In genomic region chr2:86139981-86140380, GRCh38 we compare ENCODE assay signal across 18 cellular contexts. TPM values are rescaled to one million over a fixed set of nuclear protein-coding genes. Genes with fewer than 3 reads are reported as not detected.
DNase-seq lines count a peak whose midpoint lies in the region; ATAC-seq, FAIRE-seq and TF ChIP-seq lines count a peak whose summit lies in the region.
"Had no signal": no experiment of that assay in that cellular context is flagged by ENCODE, and none has a peak within 500 bp of the region (broad histone marks: within the 10 kb centered on the region; RNA-seq: fewer than 3 reads in every experiment).

No MANE protein-coding gene starts in this region.

- H3K4me2 ChIP-seq in smooth muscle cell, result no peak overlapping the region
- H3K4me2 ChIP-seq: BLaER1 treated with 17β-estradiol and CSF1 and Interleukin-3, amounts not matched to agents 10 nM and 100 nM; GM23338 had no signal

- peaks cover 3% of the 10 kb centered on the region for H3K4me1 Mint-ChIP-seq in activated CD4-positive, alpha-beta T cell treated with anti-CD3 and anti-CD28 coated beads, Interleukin-2, amount 10 ng/mL, durations not matched to agents 24 days and 14 days
- peaks cover 19% of the 10 kb centered on the region for H3K4me1 Mint-ChIP-seq in CD8-positive, alpha-beta T cell (ENCODE audit: low read depth)
- peaks cover 26% of the 10 kb centered on the region for H3K4me1 Mint-ChIP-seq in activated T-helper 17 cell treated with anti-CD3 and anti-CD28 coated beads, Interleukin-2, amount 50 U/mL, for 72 hours
- peaks cover 5% of the 10 kb centered on the region for H3K4me1 Mint-ChIP-seq in neural crest cell
- H3K4me1 Mint-ChIP-seq: GM23338 had no signal

- H3K9me3 Mint-ChIP-seq in activated CD4-positive, alpha-beta T cell treated with anti-CD3 and anti-CD28 coated beads, Interleukin-2, amount 10 ng/mL, durations not matched to agents 24 days and 14 days, result no peaks in the 10 kb centered on the region
- H3K9me3 Mint-ChIP-seq in CD8-positive, alpha-beta T cell, result no peaks in the 10 kb centered on the region
- no peaks in the 10 kb centered on the region for H3K9me3 Mint-ChIP-seq in activated T-helper 17 cell treated with anti-CD3 and anti-CD28 coated beads, Interleukin-2, amount 50 U/mL, for 72 hours
- H3K9me3 Mint-ChIP-seq in neural crest cell, result no peaks in the 10 kb centered on the region
- H3K9me3 Mint-ChIP-seq: GM23338 had no signal

- no peak for TF ChIP-seq CTCF in CD8-positive, alpha-beta T cell (IDR thresholded peaks at IDR 0.05)
- TF ChIP-seq CTCF in neural crest cell (conservative IDR thresholded peaks at IDR 0.05), result no peak
- no peak for TF ChIP-seq CTCF in smooth muscle cell (IDR thresholded peaks at IDR 0.05; ENCODE audit: borderline replicate concordance, insufficient read depth, poor library complexity, severe bottlenecking)

- no peaks in the 10 kb centered on the region for H3K4me1 ChIP-seq in CD8-positive, alpha-beta T cell (ENCODE audit: insufficient read depth, low read length)
- no peaks in the 10 kb centered on the region for H3K4me1 ChIP-seq in smooth muscle cell (ENCODE audit: low read depth)

- H3K27me3 Mint-ChIP-seq in activated CD4-positive, alpha-beta T cell treated with anti-CD3 and anti-CD28 coated beads, Interleukin-2, amount 10 ng/mL, durations not matched to agents 24 days and 14 days, result no peaks in the 10 kb centered on the region
- H3K27me3 Mint-ChIP-seq in CD8-positive, alpha-beta T cell (ENCODE audit: low read depth), result no peaks in the 10 kb centered on the region
- no peaks in the 10 kb centered on the region for H3K27me3 Mint-ChIP-seq in activated T-helper 17 cell treated with anti-CD3 and anti-CD28 coated beads, Interleukin-2, amount 50 U/mL, for 72 hours
- no peaks in the 10 kb centered on the region for H3K27me3 Mint-ChIP-seq in neural crest cell (ENCODE audit: low read depth)

- peaks cover 77% of the 10 kb centered on the region for H3K36me3 Mint-ChIP-seq in activated CD4-positive, alpha-beta T cell treated with anti-CD3 and anti-CD28 coated beads, Interleukin-2, amount 10 ng/mL, durations not matched to agents 24 days and 14 days (ENCODE audit: low read depth)
- peaks cover 92% of the 10 kb centered on the region for H3K36me3 Mint-ChIP-seq in CD8-positive, alpha-beta T cell
- peaks cover 98% of the 10 kb centered on the region for H3K36me3 Mint-ChIP-seq in activated T-helper 17 cell treated with anti-CD3 and anti-CD28 coated beads, Interleukin-2, amount 50 U/mL, for 72 hours (ENCODE audit: low read depth)
- peaks cover 28% of the 10 kb centered on the region for H3K36me3 Mint-ChIP-seq in neural crest cell (ENCODE audit: low read depth)

- H3K79me2 ChIP-seq in smooth muscle cell (ENCODE audit: low read depth), result no peaks in the 10 kb centered on the region

- peaks cover 58% of the 10 kb centered on the region for H3K36me3 ChIP-seq in CD8-positive, alpha-beta T cell (ENCODE audit: insufficient read depth, low read length)
- H3K36me3 ChIP-seq in smooth muscle cell (ENCODE audit: low read depth), result peaks cover 22% of the 10 kb centered on the region

- intact Hi-C loops in activated CD4-positive, alpha-beta T cell treated with anti-CD3 and anti-CD28 coated beads, Interleukin-2, amount 10 ng/mL, durations not matched to agents 24 days and 14 days (cut with micrococcal nuclease), result loop anchor here (5.0 kb wide), 1 partner anchor 33 kb away; the partner anchor contains the start of genes POLR1A and PTCD3
- intact Hi-C loops in CD8-positive, alpha-beta T cell (cut with DNase I, micrococcal nuclease), result loop anchor here in 1 of 2 experiments (5.0 kb wide), 1 partner anchor 47 kb away; no protein-coding TSS in a partner anchor

- WGBS in smooth muscle cell (ENCODE audit: low lambda C conversion rate), result 97% methylated on average over 4 of the region's 4 CpGs

- no peak for FAIRE-seq in frontal cortex (lab: Jason Lieb, UNC)
- FAIRE-seq: D721Med, G401.6, GM12891 had no signal

- H3K27ac ChIP-seq in CD8-positive, alpha-beta T cell (ENCODE audit: low read depth, low read length), result no peak overlapping the region
- no peak overlapping the region for H3K27ac ChIP-seq in smooth muscle cell (ENCODE audit: low read depth)
- H3K27ac ChIP-seq: BLaER1 treated with 17β-estradiol and CSF1 and Interleukin-3, amounts not matched to agents 10 nM and 100 nM had no signal

- no peaks in the 10 kb centered on the region for H3F3A ChIP-seq in smooth muscle cell (ENCODE audit: low read depth)

- no peak overlapping the region for H3K9ac ChIP-seq in smooth muscle cell (ENCODE audit: low read depth)
- H3K9ac ChIP-seq: BLaER1 treated with 17β-estradiol and CSF1 and Interleukin-3, amounts not matched to agents 10 nM and 100 nM had no signal

- no peaks in the 10 kb centered on the region for H3K9me3 ChIP-seq in CD8-positive, alpha-beta T cell (ENCODE audit: low read length)
- H3K9me3 ChIP-seq in smooth muscle cell (replicated peaks; ENCODE audit: low read depth), result no peaks in the 10 kb centered on the region
- H3K9me3 ChIP-seq: BLaER1 treated with 17β-estradiol and CSF1 and Interleukin-3, amounts not matched to agents 10 nM and 100 nM had no signal

- no peak overlapping the region for H2AFZ ChIP-seq in smooth muscle cell (ENCODE audit: low read depth)
- H2AFZ ChIP-seq: GM23338 had no signal

- peak overlapping the region; percentile 25 for H3K27ac Mint-ChIP-seq in activated CD4-positive, alpha-beta T cell treated with anti-CD3 and anti-CD28 coated beads, Interleukin-2, amount 10 ng/mL, durations not matched to agents 24 days and 14 days
- H3K27ac Mint-ChIP-seq in CD8-positive, alpha-beta T cell, result peak overlapping the region; percentile 66
- peak overlapping the region; percentile 91 for H3K27ac Mint-ChIP-seq in activated T-helper 17 cell treated with anti-CD3 and anti-CD28 coated beads, Interleukin-2, amount 50 U/mL, for 72 hours
- no peak overlapping the region for H3K27ac Mint-ChIP-seq in neural crest cell (ENCODE audit: unreplicated experiment)
- H3K27ac Mint-ChIP-seq: GM23338 had no signal

- H4K20me1 ChIP-seq in smooth muscle cell (ENCODE audit: low read depth), result no peaks in the 10 kb centered on the region

- DNase-seq in activated CD4-positive, alpha-beta T cell treated with anti-CD3 and anti-CD28 coated beads, Interleukin-2, amount 10 ng/mL, durations not matched to agents 24 days and 14 days, result no peak
- no peak for DNase-seq in activated CD4-positive, alpha-beta T cell treated with anti-CD3 and anti-CD28 coated beads for 1 hour
- DNase-seq in CD8-positive, alpha-beta T cell, result no peak
- DNase-seq in neural crest cell (ENCODE audit: low read depth, low spot score) (no peak), smooth muscle cell (lab: John Stamatoyannopoulos, UW; ENCODE audit: unreplicated experiment) (no peak), NOMO-1 treated with dmso at 0.1 percent for 144 hours (lab: John Stamatoyannopoulos, UW; ENCODE audit: unreplicated experiment) (no peak), frontal cortex (ENCODE audit: low spot score in 2 of 2) (no peak)
- DNase-seq: 8988T, DMS79 treated with DMSO at 0.1 percent for 48 hours, NCI-H1436, NCI-H2029 treated with DMSO at 0.1 percent for 48 hours, NCI-H510A had no signal

- H3K4me3 ChIP-seq in CD8-positive, alpha-beta T cell (ENCODE audit: low read depth, low read length), result no peak overlapping the region
- H3K4me3 ChIP-seq in smooth muscle cell, result no peak overlapping the region
- H3K4me3 ChIP-seq: BLaER1 treated with 17β-estradiol and CSF1 and Interleukin-3, amounts not matched to agents 10 nM and 100 nM; GM23338 had no signal

- POLR2A ChIA-PET in CD8-positive, alpha-beta T cell (lab: Charles Lee), result no interaction called here

- no peak overlapping the region for H3K4me3 Mint-ChIP-seq in activated CD4-positive, alpha-beta T cell treated with anti-CD3 and anti-CD28 coated beads, Interleukin-2, amount 10 ng/mL, durations not matched to agents 24 days and 14 days
- no peak overlapping the region for H3K4me3 Mint-ChIP-seq in CD8-positive, alpha-beta T cell
- H3K4me3 Mint-ChIP-seq in activated T-helper 17 cell treated with anti-CD3 and anti-CD28 coated beads, Interleukin-2, amount 50 U/mL, for 72 hours, result peak overlapping the region; percentile 59
- H3K4me3 Mint-ChIP-seq in neural crest cell, result peak overlapping the region; percentile 19
- H3K4me3 Mint-ChIP-seq: GM23338 had no signal

- ATAC-seq in CD8-positive, alpha-beta T cell, result peak; percentile 80
- peak; percentile 67 for ATAC-seq in activated T-helper 17 cell treated with anti-CD3 and anti-CD28 coated beads, Interleukin-2, amount 50 U/mL, for 72 hours (replicated peaks)

- CTCF ChIA-PET in CD8-positive, alpha-beta T cell (lab: Charles Lee), result no interaction called here

- no peaks in the 10 kb centered on the region for H3K27me3 ChIP-seq in CD8-positive, alpha-beta T cell (ENCODE audit: insufficient read depth, low read length)
- H3K27me3 ChIP-seq in smooth muscle cell (ENCODE audit: low read depth), result no peaks in the 10 kb centered on the region
- H3K27me3 ChIP-seq: BLaER1 treated with 17β-estradiol and CSF1 and Interleukin-3, amounts not matched to agents 10 nM and 100 nM had no signal

RNA-seq across cellular contexts. Expression of gene PTCD3, which starts 33.9 kb away (rescaled TPM):
- total RNA-seq in activated CD4-positive, alpha-beta T cell treated with anti-CD3 and anti-CD28 coated beads, Interleukin-2, amount 10 ng/mL, durations not matched to agents 24 days and 14 days, result 169 and 177 TPM in 2 replicates
- 100 to 1,000 TPM; 179 to 187 TPM for total RNA-seq in CD8-positive, alpha-beta T cell
- 100 to 1,000 TPM; 165 to 170 TPM for total RNA-seq in activated T-helper 17 cell treated with anti-CD3 and anti-CD28 coated beads, Interleukin-2, amount 50 U/mL, for 72 hours
- total RNA-seq in neural crest cell (147 and 150 TPM in 2 replicates), smooth muscle cell (78.7 and 147 TPM in 2 replicates), frontal cortex (77.0 TPM)
- polyA plus RNA-seq in smooth muscle cell, result 42.2 and 58.7 TPM in 2 replicates

RNA-seq across cellular contexts. Expression of gene POLR1A, which starts 34.3 kb away (rescaled TPM):
- total RNA-seq in activated CD4-positive, alpha-beta T cell treated with anti-CD3 and anti-CD28 coated beads, Interleukin-2, amount 10 ng/mL, durations not matched to agents 24 days and 14 days, result 66.8 and 73.5 TPM in 2 replicates
- total RNA-seq in CD8-positive, alpha-beta T cell, result 10 to 100 TPM; 12.3 to 15.2 TPM
- total RNA-seq in activated T-helper 17 cell treated with anti-CD3 and anti-CD28 coated beads, Interleukin-2, amount 50 U/mL, for 72 hours, result 10 to 100 TPM; 30.3 to 62.0 TPM
- total RNA-seq in neural crest cell (67.8 and 69.8 TPM in 2 replicates), smooth muscle cell (12.2 and 20.8 TPM in 2 replicates), frontal cortex (11.0 TPM)
- 4.9 and 6.0 TPM in 2 replicates for polyA plus RNA-seq in smooth muscle cell

RNA-seq across cellular contexts. Expression of gene IMMT, which starts 55.3 kb away (rescaled TPM):
- 181 and 188 TPM in 2 replicates for total RNA-seq in activated CD4-positive, alpha-beta T cell treated with anti-CD3 and anti-CD28 coated beads, Interleukin-2, amount 10 ng/mL, durations not matched to agents 24 days and 14 days
- 10 to 100 TPM; 34.3 to 35.8 TPM for total RNA-seq in CD8-positive, alpha-beta T cell
- total RNA-seq in activated T-helper 17 cell treated with anti-CD3 and anti-CD28 coated beads, Interleukin-2, amount 50 U/mL, for 72 hours, result 100 to 1,000 TPM; 138 to 163 TPM
- total RNA-seq in neural crest cell, result 117 and 120 TPM in 2 replicates
- total RNA-seq in smooth muscle cell, result 66.4 and 71.1 TPM in 2 replicates
- polyA plus RNA-seq in smooth muscle cell, result 74.5 and 77.2 TPM in 2 replicates
- total RNA-seq in frontal cortex, result 43.6 TPM

RNA-seq across cellular contexts. Expression of gene MRPL35, which starts 59.3 kb away (rescaled TPM):
- total RNA-seq in activated CD4-positive, alpha-beta T cell treated with anti-CD3 and anti-CD28 coated beads, Interleukin-2, amount 10 ng/mL, durations not matched to agents 24 days and 14 days, result 65.0 and 72.7 TPM in 2 replicates
- total RNA-seq in CD8-positive, alpha-beta T cell, result 1 to 10 TPM; 6.7 to 7.0 TPM
- total RNA-seq in activated T-helper 17 cell treated with anti-CD3 and anti-CD28 coated beads, Interleukin-2, amount 50 U/mL, for 72 hours, result 10 to 100 TPM; 39.4 to 59.5 TPM
- total RNA-seq in neural crest cell, result 36.9 and 45.7 TPM in 2 replicates
- total RNA-seq in smooth muscle cell, result 37.6 and 49.0 TPM in 2 replicates
- polyA plus RNA-seq in smooth muscle cell, result 27.9 and 31.9 TPM in 2 replicates
- 57.1 TPM for total RNA-seq in frontal cortex

Comparison
In these comparisons a context has a peak if more than half of its experiments do, and no peak if none do; other contexts are left out.
1. H3K4me3 Mint-ChIP-seq: peak in activated T-helper 17 cell treated with anti-CD3 and anti-CD28 coated beads, Interleukin-2, amount 50 U/mL, for 72 hours (single experiment) and neural crest cell (single experiment); none in activated CD4-positive, alpha-beta T cell treated with anti-CD3 and anti-CD28 coated beads, Interleukin-2, amount 10 ng/mL, durations not matched to agents 24 days and 14 days (single experiment) and CD8-positive, alpha-beta T cell (single experiment).